In the genomic region with DNA sequence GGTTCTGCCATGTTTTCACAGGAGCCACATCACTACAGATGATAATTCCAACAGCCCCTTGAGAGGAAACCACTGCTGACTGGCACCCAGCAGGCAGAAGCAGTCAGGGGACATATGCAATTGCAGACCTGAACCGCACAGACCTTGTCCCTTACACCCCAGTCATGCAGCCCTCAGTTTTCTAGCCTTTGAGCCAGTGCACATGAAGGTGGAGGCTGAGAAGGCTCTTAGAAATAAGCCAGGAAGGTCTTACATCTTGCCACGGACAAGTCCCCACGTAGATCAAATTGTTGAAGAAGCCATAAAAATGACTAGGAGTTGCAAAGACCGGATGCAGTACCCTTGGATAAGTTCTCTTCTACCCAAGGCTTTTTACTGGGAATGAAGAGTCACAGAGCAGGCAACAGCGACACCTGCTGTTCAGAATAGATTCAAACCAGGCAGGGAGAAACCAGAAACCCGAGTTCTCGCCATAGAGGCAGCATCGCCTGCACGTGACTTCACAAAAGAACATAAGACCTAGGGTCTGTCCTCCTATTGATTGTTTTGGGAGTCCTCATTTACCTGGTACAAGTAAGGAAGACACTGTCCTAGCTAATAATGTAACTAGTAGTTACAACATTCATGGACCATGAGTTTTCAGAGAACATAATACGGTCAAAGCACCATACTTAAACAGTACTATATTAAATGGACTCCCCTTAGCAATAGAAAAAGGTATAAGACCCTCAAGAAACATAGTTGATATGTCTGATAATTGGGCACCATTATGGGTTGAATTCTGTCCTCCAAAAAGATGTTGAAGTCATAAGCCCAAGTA, we compare ENCODE assay signal across 9 cellular contexts. TPM values are rescaled to one million over a fixed set of nuclear protein-coding genes. Genes with fewer than 3 reads are reported as not detected.
DNase-seq lines count a peak whose midpoint lies in the region; ATAC-seq and TF ChIP-seq lines count a peak whose summit lies in the region.
"Had no signal": no experiment of that assay in that cellular context is flagged by ENCODE, and none has a peak within 500 bp of the region (broad histone marks: within the 10 kb centered on the region; RNA-seq: fewer than 3 reads in every experiment).

No MANE protein-coding gene starts in this region.

- ATAC-seq in HG03571 (IDR thresholded peaks at IDR 0.05; ENCODE audit: unreplicated experiment) (peak; percentile 55), naive B cell (ENCODE audit: low read depth in 2 of 2) (peak; percentile 63 to 76)

- no peak overlapping the region for H3K27ac Mint-ChIP-seq in naive B cell

- no peak overlapping the region for H3K4me3 ChIP-seq in epithelial cell of esophagus (ENCODE audit: low read length)
- H3K4me3 ChIP-seq: skin epidermis had no signal

- no peaks in the 10 kb centered on the region for H3K9me3 Mint-ChIP-seq in naive B cell

- peaks cover under 1 to 9% of the 10 kb centered on the region in 2 donors for H3K36me3 Mint-ChIP-seq in naive B cell

- no peak overlapping the region for H3K4me3 Mint-ChIP-seq in naive B cell

- peaks cover 3 to 9% (median 8%) of the 10 kb centered on the region in 3 donors for H3K4me1 Mint-ChIP-seq in naive B cell

- peak; percentile 92 for TF ChIP-seq CTCF in epithelial cell of esophagus (IDR thresholded peaks at IDR 0.05; ENCODE audit: insufficient read depth, low read depth, low read length, missing control alignments)

- peak; percentile 16 for DNase-seq in NOMO-1 treated with DMSO at 0.1 percent for 48 hours (lab: John Stamatoyannopoulos, UW; ENCODE audit: unreplicated experiment)
- DNase-seq in NOMO-1 treated with dmso at 0.1 percent for 144 hours (lab: John Stamatoyannopoulos, UW; ENCODE audit: unreplicated experiment), result no peak
- DNase-seq in NCI-H748 (lab: John Stamatoyannopoulos, UW; ENCODE audit: unreplicated experiment), result peak; percentile 83
- DNase-seq in activated CD8-positive, alpha-beta memory T cell treated with anti-CD3 and anti-CD28 coated beads, Interleukin-2, amount 50 U/mL, for 1 hour (ENCODE audit: extremely low read depth), result peak; percentile 7
- DNase-seq in epithelial cell of esophagus (ENCODE audit: low read depth), result peak; percentile 70
- peak; percentile 61 for DNase-seq in naive B cell
- peak; percentile 3 to 68 (median 27) for DNase-seq in stimulated activated naive CD4-positive, alpha-beta T cell (lab: John Stamatoyannopoulos, UW)

- H3K27me3 Mint-ChIP-seq in naive B cell, result no peaks in the 10 kb centered on the region

RNA-seq across cellular contexts. Expression of a gene that starts 11.1 kb away (rescaled TPM):
- 10 to 100 TPM in 5 of 6 donors, 1 to 10 TPM in 1; 5.3 to 37.3 (median 30.2) TPM for polyA plus RNA-seq in naive B cell (ENCODE audit: low read depth in 6 of 6)
